19 cellular contexts compared by ENCODE assay signal in the genomic region with DNA sequence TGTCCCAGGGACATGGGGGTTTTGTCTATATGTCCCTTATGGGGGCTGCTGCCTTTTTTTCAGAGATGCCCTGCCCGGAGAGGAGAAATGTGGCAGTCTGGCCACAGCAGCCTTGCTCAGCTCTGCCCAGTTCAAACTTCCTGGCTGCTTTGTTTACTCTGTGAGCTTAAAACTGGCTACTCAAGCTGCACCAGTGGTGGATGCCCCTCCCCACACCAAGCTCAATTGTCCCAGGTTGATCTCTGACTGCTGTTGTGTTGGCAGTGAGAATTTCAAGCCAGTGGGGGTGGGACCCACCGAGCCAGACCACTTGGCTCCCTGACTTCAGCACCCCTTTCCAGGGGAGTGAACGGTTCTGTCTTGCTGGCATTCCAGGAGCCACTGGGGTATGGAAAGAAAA.
A peak's percentile ranks its signal among the peaks of the same experiment; 100 is the strongest.
DNase-seq lines count a peak whose midpoint lies in the region; ATAC-seq and TF ChIP-seq lines count a peak whose summit lies in the region.
"Had no signal": no experiment of that assay in that cellular context is flagged by ENCODE, and none has a peak within 500 bp of the region (broad histone marks: within the 10 kb centered on the region; RNA-seq: fewer than 3 reads in every experiment).

No MANE protein-coding gene starts in this region.

- no peak overlapping the region for H3K4me3 Mint-ChIP-seq in H9
- H3K4me3 Mint-ChIP-seq: CD4-positive, alpha-beta T cell; HFFc6 had no signal

- intact Hi-C loops in prostate gland (cut with DNase I) = no loop called here

- H3K4me3 ChIP-seq in prostate gland = no peak overlapping the region
- no peak overlapping the region for H3K4me3 ChIP-seq in GM23248

- H4K8ac ChIP-seq in H9 (replicated peaks; ENCODE audit: insufficient read length, low read depth, low read length) = no peak overlapping the region

- H3K27me3 ChIP-seq in H9 (ENCODE audit: insufficient read depth, low read length) = no peaks in the 10 kb centered on the region
- H3K27me3 ChIP-seq in prostate gland (replicated peaks; ENCODE audit: insufficient read depth) = no peaks in the 10 kb centered on the region
- H3K27me3 ChIP-seq in GM23248 (replicated peaks; ENCODE audit: insufficient read depth) = no peaks in the 10 kb centered on the region

- H2BK120ac ChIP-seq in H9 (ENCODE audit: low read depth, low read length, poor library complexity, severe bottlenecking) = no peak overlapping the region

- H4K20me1 ChIP-seq in H9 (ENCODE audit: control insufficient read depth, insufficient read depth, insufficient read length) (no peaks in the 10 kb centered on the region), GM23248 (ENCODE audit: insufficient read depth) (no peaks in the 10 kb centered on the region)

- H3K23ac ChIP-seq in H9 (ENCODE audit: insufficient read length, low read depth, low read length) = no peak overlapping the region

- no peak overlapping the region for H3K56ac ChIP-seq in H9 (ENCODE audit: insufficient read length, low read depth, low read length)

- no peak overlapping the region for H2BK15ac ChIP-seq in H9 (ENCODE audit: low read depth, low read length)

- H3K14ac ChIP-seq in H9 (ENCODE audit: insufficient read depth, low read length) = no peak overlapping the region

- H3F3A ChIP-seq in GM23248 (ENCODE audit: insufficient read depth) = no peaks in the 10 kb centered on the region

- TF ChIP-seq CTCF in H9 (conservative IDR thresholded peaks at IDR 0.05) (no peak), prostate gland (IDR thresholded peaks at IDR 0.05) (no peak)

- no peaks in the 10 kb centered on the region for H3K79me2 ChIP-seq in H9 (ENCODE audit: insufficient read depth, low read length)
- H3K79me2 ChIP-seq in GM23248 (ENCODE audit: insufficient read depth) = no peaks in the 10 kb centered on the region

- no peak overlapping the region for H3K9ac ChIP-seq in H9 (ENCODE audit: extremely low read depth, insufficient read length, low read length)
- H3K9ac ChIP-seq in GM23248 = no peak overlapping the region

- peak overlapping the region in 2 of 3 experiments; percentile 49 to 78; a peak in 2 of 7 replicates for H3K27ac Mint-ChIP-seq in H9
- H3K27ac Mint-ChIP-seq: CD4-positive, alpha-beta T cell; HFFc6 had no signal

- no peaks in the 10 kb centered on the region for H3K79me1 ChIP-seq in H9 (ENCODE audit: insufficient read depth, low read depth, low read length, poor library complexity, severe bottlenecking)

- H3K36me3 Mint-ChIP-seq in H9 (ENCODE audit: insufficient read depth in 1 of 3, low read depth in 3 of 3) = peaks cover 0 to 8% (median 4%) of the 10 kb centered on the region in 3 experiments; a peak in 3 of 7 replicates

- H2AFZ ChIP-seq in H9 (ENCODE audit: low read length) = no peak overlapping the region
- no peak overlapping the region for H2AFZ ChIP-seq in GM23248

- H3K23me2 ChIP-seq in H9 (ENCODE audit: insufficient read length, low read depth, low read length, poor library complexity, severe bottlenecking) = no peaks in the 10 kb centered on the region

- no peak overlapping the region for H2BK5ac ChIP-seq in H9 (ENCODE audit: insufficient read length, low read length)

- H3K9me2 ChIP-seq in GM23248 (ENCODE audit: insufficient read depth) = no peaks in the 10 kb centered on the region

- H3K36me3 ChIP-seq in prostate gland (no peaks in the 10 kb centered on the region), GM23248 (ENCODE audit: low read depth) (no peaks in the 10 kb centered on the region)

- no peak overlapping the region for H4K5ac ChIP-seq in H9 (ENCODE audit: insufficient read length, low read depth, low read length)

- no peak overlapping the region for H2BK12ac ChIP-seq in H9 (ENCODE audit: insufficient read length, low read depth, low read length)

- H3K9me3 Mint-ChIP-seq in H9 = peaks cover 2 to 3% of the 10 kb centered on the region in 2 experiments; a peak in 4 of 5 replicates
- H3K9me3 Mint-ChIP-seq: CD4-positive, alpha-beta T cell; HFFc6 had no signal

- no peak overlapping the region for H3K18ac ChIP-seq in H9 (ENCODE audit: insufficient read length, low read depth, low read length)

- H3K4me1 ChIP-seq in H9 (ENCODE audit: insufficient read depth, low read length) (no peaks in the 10 kb centered on the region), prostate gland (replicated peaks) (no peaks in the 10 kb centered on the region), GM23248 (ENCODE audit: insufficient read depth) (no peaks in the 10 kb centered on the region)

- H2AK5ac ChIP-seq in H9 (ENCODE audit: insufficient read length, low read length) = no peak overlapping the region

- in situ Hi-C loops in GM23248 (cut with MboI) (no loop called here), KBM-7 (cut with MboI; ENCODE audit: low pct_unique_long_range_greater_than_20kb, low sequenced_read_pairs) (no loop called here)

- no peak overlapping the region for H3K4ac ChIP-seq in H9 (ENCODE audit: low read depth, low read length)

- H2BK20ac ChIP-seq in H9 (ENCODE audit: low read depth, low read length, poor library complexity, severe bottlenecking) = no peak overlapping the region

- H4K91ac ChIP-seq in H9 (ENCODE audit: insufficient read length, low read depth, low read length) = no peak overlapping the region

- no peak overlapping the region for H3T11ph ChIP-seq in H9 (ENCODE audit: low read length)

- DNase-seq in H9 (no peak), NCI-H510A treated with DMSO at 0.1 percent for 48 hours (lab: John Stamatoyannopoulos, UW) (peak; percentile 31), left kidney (ENCODE audit: low read depth, low spot score) (peak; percentile 58), prostate gland (ENCODE audit: low spot score) (peak; percentile 18), GM23248 (no peak), cortex of kidney (lab: John Stamatoyannopoulos, UW) (no peak), KBM-7 (no peak)
- DNase-seq: CD4-positive, alpha-beta T cell; GF-D8; H7; HFFc6; KG1; NCI-H1092 treated with DMSO at 0.1 percent for 48 hours; NCI-H146; NCI-H2029; NCI-H2171 treated with DMSO at 0.1 percent for 48 hours; NCI-H526 treated with DMSO at 0.1 percent for 48 hours; Right ventricle myocardium superior had no signal

- TF ChIP-seq POLR2A in prostate gland (IDR thresholded peaks at IDR 0.05) = no peak

- H3K27me3 Mint-ChIP-seq in H9 (ENCODE audit: low read depth) = no peaks in the 10 kb centered on the region
- H3K27me3 Mint-ChIP-seq: CD4-positive, alpha-beta T cell had no signal

- WGBS in H9 (ENCODE audit: extremely low coverage, insufficient read length, low lambda C conversion rate) = no CpG with 5 or more reads among the region's 3 CpGs
- WGBS in prostate gland = 37% methylated on average over 3 of the region's 3 CpGs
- WGBS in GM23248 (ENCODE audit: low coverage in 1 of 2, low lambda C conversion rate in 2 of 2, missing lambda C conversion rate in 2 of 2), 2 experiments = 0 to 5% methylated on average over 2 to 3 of the region's 3 CpGs

- H3K9me3 ChIP-seq in H9 (ENCODE audit: control insufficient read depth, low read depth, low read length) = no peaks in the 10 kb centered on the region
- no peaks in the 10 kb centered on the region for H3K9me3 ChIP-seq in prostate gland
- H3K9me3 ChIP-seq in GM23248 (ENCODE audit: low read depth) = no peaks in the 10 kb centered on the region

- H3K4me2 ChIP-seq in H9 (ENCODE audit: insufficient read depth, insufficient read length, low read length) (no peak overlapping the region), GM23248 (ENCODE audit: unreplicated experiment) (no peak overlapping the region)

- peaks cover 5 to 7% of the 10 kb centered on the region in 2 experiments for H3K4me1 Mint-ChIP-seq in H9

- no peak overlapping the region for H3K27ac ChIP-seq in H9 (ENCODE audit: insufficient read length, low read depth, low read length)
- no peak overlapping the region for H3K27ac ChIP-seq in prostate gland
- H3K27ac ChIP-seq in GM23248 = no peak overlapping the region

- no peak for ATAC-seq in esophagus mucosa

Comparison
In these comparisons a context has a peak if more than half of its experiments do, and no peak if none do; other contexts are left out.
1. DNase-seq: peak in NCI-H510A treated with DMSO at 0.1 percent for 48 hours (single experiment), left kidney (single experiment) and prostate gland (single experiment); none in H9 (single experiment), GM23248 (single experiment), cortex of kidney (single experiment) and KBM-7 (single experiment).